In the genomic region with DNA sequence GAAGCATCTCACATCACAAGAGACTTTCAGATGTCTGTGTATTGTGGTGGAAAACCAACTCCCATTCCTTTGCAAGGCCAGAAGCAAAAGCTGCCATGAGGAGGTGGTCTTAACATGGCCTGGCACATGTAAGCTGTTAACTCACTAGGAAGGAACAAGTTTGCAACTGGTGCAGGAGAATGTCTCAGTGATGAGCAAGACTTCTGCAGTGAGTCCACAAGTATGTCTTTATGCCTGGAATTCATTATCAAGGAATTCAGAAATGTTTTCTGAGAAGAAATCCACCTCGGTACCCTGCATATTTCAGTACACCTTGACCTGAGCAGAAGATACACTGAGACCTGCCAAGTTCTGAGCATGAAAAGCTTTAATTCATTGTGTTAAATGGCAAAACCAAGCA, we compare ENCODE assay signal across 28 cellular contexts.
"Had no signal": no experiment of that assay in that cellular context is flagged by ENCODE, and none has a peak within 500 bp of the region (broad histone marks: within the 10 kb centered on the region; RNA-seq: fewer than 3 reads in every experiment).

No MANE protein-coding gene starts in this region.

- H3K36me3 ChIP-seq: colonic mucosa, esophagus muscularis mucosa, esophagus squamous epithelium, gastrocnemius medialis, gastroesophageal sphincter, heart left ventricle, heart right ventricle had no signal

- FAIRE-seq: colon, endometrium, endothelial cell of umbilical vein, frontal cortex had no signal

- H3K4me2 ChIP-seq: hepatocyte had no signal

- DNase-seq: colonic mucosa; cortex of kidney; dermis blood vessel endothelial cell; dorsolateral prefrontal cortex; effector CD4-positive, alpha-beta T cell; effector CD8-positive, alpha-beta T cell; effector memory CD4-positive, alpha-beta T cell; effector memory CD8-positive, alpha-beta T cell; endodermal cell; erythroblast; esophagus squamous epithelium; foreskin keratinocyte; foreskin melanocyte; gastrocnemius medialis; glutamatergic neuron; head of caudate nucleus; heart left ventricle; heart right ventricle had no signal

- H3K27ac ChIP-seq: colonic mucosa, coronary artery, dorsolateral prefrontal cortex, epithelial cell of prostate, esophagus muscularis mucosa, esophagus squamous epithelium, foreskin keratinocyte, gastrocnemius medialis, gastroesophageal sphincter, heart left ventricle, heart right ventricle, hepatocyte had no signal

- H3K4me3 ChIP-seq: colonic mucosa, coronary artery, dorsolateral prefrontal cortex, esophagus muscularis mucosa, esophagus squamous epithelium, gastrocnemius medialis, gastroesophageal sphincter, heart left ventricle, heart right ventricle, hepatocyte had no signal

- H3K4me1 ChIP-seq: colonic mucosa, esophagus muscularis mucosa, esophagus squamous epithelium, foreskin keratinocyte, gastrocnemius medialis, gastroesophageal sphincter, heart left ventricle, heart right ventricle had no signal

- H3K79me2 ChIP-seq: hepatocyte had no signal

- H3K9me3 ChIP-seq: colonic mucosa, esophagus squamous epithelium, gastrocnemius medialis had no signal

- ATAC-seq: effector memory CD8-positive, alpha-beta T cell; esophagus mucosa; foreskin keratinocyte; gastrocnemius medialis; gastroesophageal sphincter; heart left ventricle; heart right ventricle had no signal

- H3K27me3 ChIP-seq: colonic mucosa, dorsolateral prefrontal cortex, esophagus squamous epithelium, foreskin keratinocyte, gastrocnemius medialis, heart left ventricle, heart right ventricle, hepatocyte had no signal

- H2AFZ ChIP-seq: hepatocyte had no signal
